Comparison of ENCODE assay signal across 9 cellular contexts in genomic region chr12:92030618-92031017, GRCh38.
DNase-seq lines count a peak whose midpoint lies in the region; ATAC-seq, FAIRE-seq and TF ChIP-seq lines count a peak whose summit lies in the region.
"Had no signal": no experiment of that assay in that cellular context is flagged by ENCODE, and none has a peak within 500 bp of the region (broad histone marks: within the 10 kb centered on the region; RNA-seq: fewer than 3 reads in every experiment).

No MANE protein-coding gene starts in this region.

- H3K27me3 ChIP-seq in left lung (no peaks in the 10 kb centered on the region), thymus (ENCODE audit: control insufficient read depth, insufficient read depth) (no peaks in the 10 kb centered on the region)

- TF ChIP-seq CTCF in CD14-positive monocyte (IDR thresholded peaks at IDR 0.05) (no peak), left lung (IDR thresholded peaks at IDR 0.05) (no peak)

- H3K9me3 Mint-ChIP-seq in CD14-positive monocyte (no peaks in the 10 kb centered on the region), IgD-negative memory B cell (no peaks in the 10 kb centered on the region)
- peaks cover 13% of the 10 kb centered on the region for H3K9me3 Mint-ChIP-seq in activated naive CD4-positive, alpha-beta T cell treated with anti-CD3 and anti-CD28 coated beads, Interleukin-2, amount 50 U/mL, for 24 hours

- H3K27ac Mint-ChIP-seq in CD14-positive monocyte (peak overlapping the region in 6 of 7 donors; percentile 63 to 83 (median 76)), IgD-negative memory B cell (peak overlapping the region in 2 of 3 donors; percentile 4 to 11)
- peak overlapping the region; percentile 86 for H3K27ac Mint-ChIP-seq in activated naive CD4-positive, alpha-beta T cell treated with anti-CD3 and anti-CD28 coated beads, Interleukin-2, amount 50 U/mL, for 24 hours

- H3K9me3 ChIP-seq in left lung = no peaks in the 10 kb centered on the region
- H3K9me3 ChIP-seq in thymus (ENCODE audit: control insufficient read depth) = no peaks in the 10 kb centered on the region

- H3K4me1 ChIP-seq in left lung (peaks cover 9 to 52% of the 10 kb centered on the region in 2 donors), thymus (ENCODE audit: control insufficient read depth, insufficient read depth, low read length) (peaks cover 40% of the 10 kb centered on the region)

- H3K27ac ChIP-seq in left lung (peak overlapping the region; percentile 63 to 74), thymus (ENCODE audit: low read depth) (peak overlapping the region; percentile 93)

- no peak overlapping the region for H3K4me3 ChIP-seq in left lung
- peak overlapping the region; percentile 37 for H3K4me3 ChIP-seq in thymus (ENCODE audit: low read length)

- peaks cover 0 to 3% (median 3%) of the 10 kb centered on the region in 3 donors for H3K27me3 Mint-ChIP-seq in CD14-positive monocyte (ENCODE audit: low read depth in 3 of 3)
- H3K27me3 Mint-ChIP-seq in IgD-negative memory B cell = no peaks in the 10 kb centered on the region
- H3K27me3 Mint-ChIP-seq in activated naive CD4-positive, alpha-beta T cell treated with anti-CD3 and anti-CD28 coated beads, Interleukin-2, amount 50 U/mL, for 24 hours = no peaks in the 10 kb centered on the region

- no peak for FAIRE-seq in frontal cortex (lab: Jason Lieb, UNC)
- FAIRE-seq: colon had no signal

- peak overlapping the region in 1 of 2 donors; percentile 73 for H3K4me3 Mint-ChIP-seq in CD14-positive monocyte
- peak overlapping the region in 2 of 4 donors; percentile 65 to 86 for H3K4me3 Mint-ChIP-seq in IgD-negative memory B cell
- H3K4me3 Mint-ChIP-seq in activated naive CD4-positive, alpha-beta T cell treated with anti-CD3 and anti-CD28 coated beads, Interleukin-2, amount 50 U/mL, for 24 hours = peak overlapping the region; percentile 51

- H3K4me1 Mint-ChIP-seq in CD14-positive monocyte = peaks cover 47% of the 10 kb centered on the region
- peaks cover 33 to 51% (median 35%) of the 10 kb centered on the region in 3 donors for H3K4me1 Mint-ChIP-seq in IgD-negative memory B cell
- peaks cover 90% of the 10 kb centered on the region for H3K4me1 Mint-ChIP-seq in activated naive CD4-positive, alpha-beta T cell treated with anti-CD3 and anti-CD28 coated beads, Interleukin-2, amount 50 U/mL, for 24 hours

- DNase-seq in CD14-positive monocyte (ENCODE audit: low spot score) (peak; percentile 51), left lung (no peak), frontal cortex (ENCODE audit: low spot score in 2 of 2) (no peak), HuH-7.5 (ENCODE audit: low spot score) (no peak)

- H3K36me3 ChIP-seq in left lung (no peaks in the 10 kb centered on the region), thymus (ENCODE audit: control insufficient read depth, insufficient read depth) (no peaks in the 10 kb centered on the region)

- H3K36me3 Mint-ChIP-seq in CD14-positive monocyte (no peaks in the 10 kb centered on the region), IgD-negative memory B cell (peaks cover 2% of the 10 kb centered on the region)
- H3K36me3 Mint-ChIP-seq in activated naive CD4-positive, alpha-beta T cell treated with anti-CD3 and anti-CD28 coated beads, Interleukin-2, amount 50 U/mL, for 24 hours = peaks cover 19% of the 10 kb centered on the region

- intact Hi-C loops in CD14-positive monocyte (cut with micrococcal nuclease) = no loop called here
- intact Hi-C loops in left lung (cut with DNase I) = no loop called here

- WGBS in thymus = under 1% methylated on average over 3 of the region's 3 CpGs

- ATAC-seq in GM19467 (IDR thresholded peaks at IDR 0.05; ENCODE audit: unreplicated experiment) (peak; percentile 55), left lung (peak; percentile 65)

Comparison
In these comparisons a context has a peak if more than half of its experiments do, and no peak if none do; other contexts are left out.
1. H3K27ac Mint-ChIP-seq: peak in every context shown above with its lines; median percentile 86 in activated naive CD4-positive, alpha-beta T cell treated with anti-CD3 and anti-CD28 coated beads, Interleukin-2, amount 50 U/mL, for 24 hours; 76 in CD14-positive monocyte; 8 in IgD-negative memory B cell.